In the genomic region with DNA sequence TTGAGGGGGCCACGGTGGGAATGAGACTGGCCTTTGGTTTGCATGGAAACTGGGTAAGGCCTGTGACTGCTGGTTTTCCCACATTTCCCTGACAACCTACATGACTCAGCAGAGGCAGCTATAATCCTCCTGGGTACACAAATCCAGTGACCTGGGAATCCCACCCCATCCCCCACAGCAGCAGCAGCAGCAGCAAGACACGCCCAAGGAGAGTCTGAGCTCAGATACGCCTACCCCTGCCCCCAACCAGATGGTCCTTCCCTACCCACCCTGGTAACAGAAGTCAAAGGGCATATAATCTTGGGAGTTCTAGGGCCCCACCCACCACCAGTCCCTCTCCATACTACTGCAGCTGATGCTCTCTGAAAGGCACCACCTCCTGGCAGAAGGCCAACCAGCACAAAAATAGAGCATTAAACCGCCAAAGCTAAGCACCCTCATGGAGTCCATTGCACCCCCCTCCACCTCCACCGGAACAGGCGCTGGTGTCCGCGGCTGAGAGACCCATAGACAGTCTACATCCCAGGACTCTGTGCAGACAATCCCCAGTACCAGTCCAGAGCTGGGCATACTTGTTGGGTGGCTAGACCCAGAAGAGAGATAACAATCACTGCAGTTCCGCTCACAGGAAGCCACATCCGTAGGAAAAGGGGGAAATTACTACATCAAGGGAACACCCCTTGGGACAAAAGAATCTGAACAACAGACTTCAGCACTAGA, we compare ENCODE assay signal across 25 cellular contexts.
DNase-seq lines count a peak whose midpoint lies in the region; ATAC-seq and TF ChIP-seq lines count a peak whose summit lies in the region.
"Had no signal": no experiment of that assay in that cellular context is flagged by ENCODE, and none has a peak within 500 bp of the region (broad histone marks: within the 10 kb centered on the region; RNA-seq: fewer than 3 reads in every experiment).

No MANE protein-coding gene starts in this region.

- intact Hi-C loops in left cardiac atrium (cut with DNase I) = no loop called here
- intact Hi-C loops in left ventricle myocardium superior (cut with micrococcal nuclease) = no loop called here
- intact Hi-C loops in left colon (cut with DNase I, micrococcal nuclease) = no loop called here

- peak; percentile 14 for DNase-seq in left cardiac atrium
- DNase-seq in left ventricle myocardium superior = no peak
- DNase-seq in WTC11 (ENCODE audit: low spot score) = no peak
- DNase-seq in left colon = peak in 1 of 2 donors; percentile 9
- no peak for DNase-seq in NCI-H1930 (lab: John Stamatoyannopoulos, UW)
- DNase-seq in ACHN = no peak
- DNase-seq: activated CD4-positive, alpha-beta T cell treated with anti-CD3 and anti-CD28 coated beads for 48 hours; cerebellar nuclear complex; effector CD4-positive, alpha-beta T cell; gastrocnemius medialis; HCEC 1CT; kidney glomerular epithelial cell; MM.1S; naive thymus-derived CD8-positive, alpha-beta T cell; NCI-H1417 treated with DMSO at 0.1 percent for 48 hours; NCI-H774; OCI-M1; trophoblast cell had no signal

- H3K36me3 Mint-ChIP-seq in WTC11 = peaks cover 17% of the 10 kb centered on the region
- H3K36me3 Mint-ChIP-seq: activated naive CD8-positive, alpha-beta T cell; CD14-positive monocyte; naive thymus-derived CD8-positive, alpha-beta T cell had no signal

- H3K27ac Mint-ChIP-seq in WTC11 = no peak overlapping the region
- H3K27ac Mint-ChIP-seq: activated naive CD8-positive, alpha-beta T cell; activated T-helper 17 cell treated with anti-CD3 and anti-CD28 coated beads, Interleukin-2, amount 50 U/mL, for 72 hours; CD14-positive monocyte; naive thymus-derived CD8-positive, alpha-beta T cell had no signal

- no peak overlapping the region for H3K4me3 Mint-ChIP-seq in WTC11
- H3K4me3 Mint-ChIP-seq: activated naive CD8-positive, alpha-beta T cell; activated T-helper 17 cell treated with anti-CD3 and anti-CD28 coated beads, Interleukin-2, amount 50 U/mL, for 72 hours; CD14-positive monocyte; naive thymus-derived CD8-positive, alpha-beta T cell had no signal

- POLR2A ChIA-PET in WTC11 (lab: Charles Lee) = no interaction called here

- no peak for TF ChIP-seq CTCF in WTC11 (IDR thresholded peaks at IDR 0.05)

- H3K9me3 Mint-ChIP-seq in WTC11 = peaks cover 26% of the 10 kb centered on the region

- CTCF ChIA-PET in WTC11 (lab: Charles Lee) = interaction anchor here (0.6 kb wide), 1 partner anchor 121 kb away, joined by 4 read pairs; no protein-coding TSS in a partner anchor

- H3K4me1 Mint-ChIP-seq in WTC11 = peaks cover 23% of the 10 kb centered on the region
- H3K4me1 Mint-ChIP-seq: activated T-helper 17 cell treated with anti-CD3 and anti-CD28 coated beads, Interleukin-2, amount 50 U/mL, for 72 hours; CD14-positive monocyte; naive thymus-derived CD8-positive, alpha-beta T cell had no signal

- H3K27me3 Mint-ChIP-seq in WTC11 (ENCODE audit: low read depth) = no peaks in the 10 kb centered on the region
- H3K27me3 Mint-ChIP-seq: activated naive CD8-positive, alpha-beta T cell; activated T-helper 17 cell treated with anti-CD3 and anti-CD28 coated beads, Interleukin-2, amount 50 U/mL, for 72 hours had no signal

- ATAC-seq in left cardiac atrium (no peak), left ventricle myocardium superior (no peak), WTC11 (peak; percentile 60), left colon (peak; percentile 25), SK-N-SH treated with all-trans-retinoic acid at 6 μM for 48 hours (no peak), GM21825 (IDR thresholded peaks at IDR 0.05; ENCODE audit: unreplicated experiment) (no peak)
- ATAC-seq: activated T-helper 17 cell treated with anti-CD3 and anti-CD28 coated beads, Interleukin-2, amount 50 U/mL, for 72 hours; esophagus mucosa; gastrocnemius medialis; naive thymus-derived CD8-positive, alpha-beta T cell; right cardiac atrium had no signal

- in situ Hi-C loops in ACHN (cut with HindIII; ENCODE audit: low pct_ligation_motif_present, low pct_unique_long_range_greater_than_20kb, low sequenced_read_pairs) = no loop called here

TF ChIP-seq in WTC11, 78 proteins besides CTCF, POLR2A, EP300 and RAD21:
- TF ChIP-seq ZNF317 (CRISPR knock-in tag; IDR thresholded peaks at IDR 0.05; ENCODE audit: borderline replicate concordance, low read depth) = no peak
- TF ChIP-seq, protein P1, sequence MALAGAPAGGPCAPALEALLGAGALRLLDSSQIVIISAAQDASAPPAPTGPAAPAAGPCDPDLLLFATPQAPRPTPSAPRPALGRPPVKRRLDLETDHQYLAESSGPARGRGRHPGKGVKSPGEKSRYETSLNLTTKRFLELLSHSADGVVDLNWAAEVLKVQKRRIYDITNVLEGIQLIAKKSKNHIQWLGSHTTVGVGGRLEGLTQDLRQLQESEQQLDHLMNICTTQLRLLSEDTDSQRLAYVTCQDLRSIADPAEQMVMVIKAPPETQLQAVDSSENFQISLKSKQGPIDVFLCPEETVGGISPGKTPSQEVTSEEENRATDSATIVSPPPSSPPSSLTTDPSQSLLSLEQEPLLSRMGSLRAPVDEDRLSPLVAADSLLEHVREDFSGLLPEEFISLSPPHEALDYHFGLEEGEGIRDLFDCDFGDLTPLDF (CRISPR knock-in tag; IDR thresholded peaks at IDR 0.05) = no peak

TF ChIP-seq in SK-N-SH treated with all-trans-retinoic acid at 6 μM for 48 hours, 23 proteins besides CTCF, POLR2A, EP300 and RAD21 (continues in another document):
- TF ChIP-seq, protein P2, sequence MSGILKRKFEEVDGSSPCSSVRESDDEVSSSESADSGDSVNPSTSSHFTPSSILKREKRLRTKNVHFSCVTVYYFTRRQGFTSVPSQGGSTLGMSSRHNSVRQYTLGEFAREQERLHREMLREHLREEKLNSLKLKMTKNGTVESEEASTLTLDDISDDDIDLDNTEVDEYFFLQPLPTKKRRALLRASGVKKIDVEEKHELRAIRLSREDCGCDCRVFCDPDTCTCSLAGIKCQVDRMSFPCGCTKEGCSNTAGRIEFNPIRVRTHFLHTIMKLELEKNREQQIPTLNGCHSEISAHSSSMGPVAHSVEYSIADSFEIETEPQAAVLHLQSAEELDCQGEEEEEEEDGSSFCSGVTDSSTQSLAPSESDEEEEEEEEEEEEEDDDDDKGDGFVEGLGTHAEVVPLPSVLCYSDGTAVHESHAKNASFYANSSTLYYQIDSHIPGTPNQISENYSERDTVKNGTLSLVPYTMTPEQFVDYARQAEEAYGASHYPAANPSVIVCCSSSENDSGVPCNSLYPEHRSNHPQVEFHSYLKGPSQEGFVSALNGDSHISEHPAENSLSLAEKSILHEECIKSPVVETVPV (CRISPR knock-in tag; IDR thresholded peaks at IDR 0.05) = no peak
- TF ChIP-seq, protein P3, sequence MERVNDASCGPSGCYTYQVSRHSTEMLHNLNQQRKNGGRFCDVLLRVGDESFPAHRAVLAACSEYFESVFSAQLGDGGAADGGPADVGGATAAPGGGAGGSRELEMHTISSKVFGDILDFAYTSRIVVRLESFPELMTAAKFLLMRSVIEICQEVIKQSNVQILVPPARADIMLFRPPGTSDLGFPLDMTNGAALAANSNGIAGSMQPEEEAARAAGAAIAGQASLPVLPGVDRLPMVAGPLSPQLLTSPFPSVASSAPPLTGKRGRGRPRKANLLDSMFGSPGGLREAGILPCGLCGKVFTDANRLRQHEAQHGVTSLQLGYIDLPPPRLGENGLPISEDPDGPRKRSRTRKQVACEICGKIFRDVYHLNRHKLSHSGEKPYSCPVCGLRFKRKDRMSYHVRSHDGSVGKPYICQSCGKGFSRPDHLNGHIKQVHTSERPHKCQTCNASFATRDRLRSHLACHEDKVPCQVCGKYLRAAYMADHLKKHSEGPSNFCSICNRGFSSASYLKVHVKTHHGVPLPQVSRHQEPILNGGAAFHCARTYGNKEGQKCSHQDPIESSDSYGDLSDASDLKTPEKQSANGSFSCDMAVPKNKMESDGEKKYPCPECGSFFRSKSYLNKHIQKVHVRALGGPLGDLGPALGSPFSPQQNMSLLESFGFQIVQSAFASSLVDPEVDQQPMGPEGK (CRISPR knock-in tag; IDR thresholded peaks at IDR 0.05; ENCODE audit: borderline replicate concordance) = no peak
- TF ChIP-seq, protein P4, sequence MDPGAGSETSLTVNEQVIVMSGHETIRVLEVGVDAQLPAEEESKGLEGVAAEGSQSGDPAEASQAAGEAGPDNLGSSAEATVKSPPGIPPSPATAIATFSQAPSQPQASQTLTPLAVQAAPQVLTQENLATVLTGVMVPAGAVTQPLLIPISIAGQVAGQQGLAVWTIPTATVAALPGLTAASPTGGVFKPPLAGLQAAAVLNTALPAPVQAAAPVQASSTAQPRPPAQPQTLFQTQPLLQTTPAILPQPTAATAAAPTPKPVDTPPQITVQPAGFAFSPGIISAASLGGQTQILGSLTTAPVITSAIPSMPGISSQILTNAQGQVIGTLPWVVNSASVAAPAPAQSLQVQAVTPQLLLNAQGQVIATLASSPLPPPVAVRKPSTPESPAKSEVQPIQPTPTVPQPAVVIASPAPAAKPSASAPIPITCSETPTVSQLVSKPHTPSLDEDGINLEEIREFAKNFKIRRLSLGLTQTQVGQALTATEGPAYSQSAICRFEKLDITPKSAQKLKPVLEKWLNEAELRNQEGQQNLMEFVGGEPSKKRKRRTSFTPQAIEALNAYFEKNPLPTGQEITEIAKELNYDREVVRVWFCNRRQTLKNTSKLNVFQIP (CRISPR knock-in tag; IDR thresholded peaks at IDR 0.05; ENCODE audit: borderline replicate concordance, low read depth) = no peak
- TF ChIP-seq ZFP30 (CRISPR knock-in tag; IDR thresholded peaks at IDR 0.05) = no peak
- TF ChIP-seq SNAI2 (CRISPR knock-in tag; IDR thresholded peaks at IDR 0.05) = no peak
- no peak for TF ChIP-seq TCF4 (CRISPR knock-in tag; IDR thresholded peaks at IDR 0.05; ENCODE audit: borderline replicate concordance)
- no peak for TF ChIP-seq CSDC2 (CRISPR knock-in tag; IDR thresholded peaks at IDR 0.05)
- TF ChIP-seq ZNF8 (CRISPR knock-in tag; IDR thresholded peaks at IDR 0.05) = no peak
- no peak for TF ChIP-seq ISL1 (CRISPR knock-in tag; IDR thresholded peaks at IDR 0.05)
- TF ChIP-seq, protein P5, sequence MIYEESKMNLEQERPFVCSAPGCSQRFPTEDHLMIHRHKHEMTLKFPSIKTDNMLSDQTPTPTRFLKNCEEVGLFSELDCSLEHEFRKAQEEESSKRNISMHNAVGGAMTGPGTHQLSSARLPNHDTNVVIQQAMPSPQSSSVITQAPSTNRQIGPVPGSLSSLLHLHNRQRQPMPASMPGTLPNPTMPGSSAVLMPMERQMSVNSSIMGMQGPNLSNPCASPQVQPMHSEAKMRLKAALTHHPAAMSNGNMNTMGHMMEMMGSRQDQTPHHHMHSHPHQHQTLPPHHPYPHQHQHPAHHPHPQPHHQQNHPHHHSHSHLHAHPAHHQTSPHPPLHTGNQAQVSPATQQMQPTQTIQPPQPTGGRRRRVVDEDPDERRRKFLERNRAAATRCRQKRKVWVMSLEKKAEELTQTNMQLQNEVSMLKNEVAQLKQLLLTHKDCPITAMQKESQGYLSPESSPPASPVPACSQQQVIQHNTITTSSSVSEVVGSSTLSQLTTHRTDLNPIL (CRISPR knock-in tag; IDR thresholded peaks at IDR 0.05; ENCODE audit: low read depth) = no peak

Comparison
In these comparisons a context has a peak if more than half of its experiments do, and no peak if none do; other contexts are left out.
1. ATAC-seq: peak in WTC11 (single experiment) and left colon (single experiment); none in left cardiac atrium (0 of 2), left ventricle myocardium superior (single experiment), SK-N-SH treated with all-trans-retinoic acid at 6 μM for 48 hours (single experiment) and GM21825 (single experiment).